ENCODE assay signal across 8 cellular contexts in the genomic region with DNA sequence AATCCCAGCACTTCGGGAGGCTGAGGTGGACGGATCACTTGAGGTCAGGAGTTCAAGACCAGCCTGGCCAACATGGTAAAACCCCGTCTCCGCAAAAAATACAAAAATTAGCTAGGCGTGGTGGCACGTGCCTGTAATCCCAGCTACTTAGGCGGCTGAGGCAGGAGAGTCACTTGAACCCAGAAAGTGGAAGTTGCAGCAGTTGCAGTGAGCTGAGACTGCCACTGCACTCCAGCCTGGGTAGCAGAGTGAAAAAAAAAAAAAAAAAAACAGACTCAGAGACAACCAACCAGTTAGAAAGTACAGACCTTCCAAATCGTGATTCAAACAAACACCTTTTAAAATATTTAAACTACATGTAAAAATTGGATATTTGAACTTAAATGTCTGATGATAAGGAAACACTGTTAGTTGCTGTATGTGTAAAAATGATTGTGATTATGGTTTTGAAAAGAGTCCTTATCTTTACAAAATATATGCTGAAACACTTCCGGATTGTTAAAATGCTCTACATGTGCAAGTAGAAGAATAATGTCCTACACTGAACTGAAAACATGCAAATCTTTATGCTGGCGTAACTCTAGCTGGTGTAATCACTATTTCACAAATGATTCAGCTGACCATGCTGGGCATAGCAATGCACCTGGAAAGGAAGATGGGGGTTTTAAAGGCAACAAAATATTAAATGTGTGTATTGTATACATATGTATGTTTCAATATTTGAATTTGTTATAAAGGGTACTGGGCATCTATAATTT. TPM values are rescaled to one million over a fixed set of nuclear protein-coding genes. Genes with fewer than 3 reads are reported as not detected.
DNase-seq lines count a peak whose midpoint lies in the region; ATAC-seq and TF ChIP-seq lines count a peak whose summit lies in the region.

No MANE protein-coding gene starts in this region.

- no peaks in the 10 kb centered on the region for H3K27me3 ChIP-seq in ascending aorta

- DNase-seq in fibroblast of villous mesenchyme (ENCODE audit: low read depth) (peak; percentile 14), hippocampal formation (lab: John Stamatoyannopoulos, UW) (no peak), ascending aorta (ENCODE audit: low spot score in 2 of 2) (no peak), AG08395 (ENCODE audit: low spot score) (no peak), endothelial cell (ENCODE audit: low spot score) (no peak)

- H3K27ac ChIP-seq in ascending aorta = no peak overlapping the region

- H3K27ac Mint-ChIP-seq in endothelial cell (ENCODE audit: unreplicated experiment) = no peak overlapping the region

- ATAC-seq in GM18861 (IDR thresholded peaks at IDR 0.05; ENCODE audit: unreplicated experiment) (peak; percentile 71), GM21723 (IDR thresholded peaks at IDR 0.05; ENCODE audit: unreplicated experiment) (peak; percentile 82), HG03520 (IDR thresholded peaks at IDR 0.05; ENCODE audit: unreplicated experiment) (peak; percentile 55)

- intact Hi-C loops in ascending aorta (cut with DNase I) = no loop called here

- H3K36me3 Mint-ChIP-seq in endothelial cell (ENCODE audit: low read depth, unreplicated experiment) = no peaks in the 10 kb centered on the region

- TF ChIP-seq CTCF in fibroblast of villous mesenchyme (IDR thresholded peaks at IDR 0.05; ENCODE audit: insufficient read depth, low read depth, low read length) (no peak), ascending aorta (IDR thresholded peaks at IDR 0.05) (no peak), endothelial cell (IDR thresholded peaks at IDR 0.05; ENCODE audit: unreplicated experiment) (no peak)

- H3K4me3 Mint-ChIP-seq in endothelial cell (ENCODE audit: unreplicated experiment) = no peak overlapping the region

- H3K4me1 ChIP-seq in ascending aorta = no peaks in the 10 kb centered on the region

- H3K36me3 ChIP-seq in ascending aorta = no peaks in the 10 kb centered on the region

- H3K9me3 ChIP-seq in ascending aorta = no peaks in the 10 kb centered on the region

- no peak overlapping the region for H3K4me3 ChIP-seq in fibroblast of villous mesenchyme (ENCODE audit: low read depth, low read length)
- H3K4me3 ChIP-seq in ascending aorta = no peak overlapping the region

- H3K27me3 Mint-ChIP-seq in endothelial cell (ENCODE audit: unreplicated experiment) = peaks cover 4% of the 10 kb centered on the region

- H3K9me3 Mint-ChIP-seq in endothelial cell (ENCODE audit: unreplicated experiment) = no peaks in the 10 kb centered on the region

- H3K4me1 Mint-ChIP-seq in endothelial cell (ENCODE audit: unreplicated experiment) = peaks cover 14% of the 10 kb centered on the region

RNA-seq across cellular contexts. Expression of a gene that starts 37.8 kb away (rescaled TPM):
- total RNA-seq in fibroblast of villous mesenchyme = 18.6 and 21.3 TPM in 2 replicates
- 27.4 TPM for total RNA-seq in ascending aorta
- 63.7 TPM for total RNA-seq in endothelial cell (ENCODE audit: unreplicated experiment)
